16 cellular contexts compared by ENCODE assay signal in the genomic region with DNA sequence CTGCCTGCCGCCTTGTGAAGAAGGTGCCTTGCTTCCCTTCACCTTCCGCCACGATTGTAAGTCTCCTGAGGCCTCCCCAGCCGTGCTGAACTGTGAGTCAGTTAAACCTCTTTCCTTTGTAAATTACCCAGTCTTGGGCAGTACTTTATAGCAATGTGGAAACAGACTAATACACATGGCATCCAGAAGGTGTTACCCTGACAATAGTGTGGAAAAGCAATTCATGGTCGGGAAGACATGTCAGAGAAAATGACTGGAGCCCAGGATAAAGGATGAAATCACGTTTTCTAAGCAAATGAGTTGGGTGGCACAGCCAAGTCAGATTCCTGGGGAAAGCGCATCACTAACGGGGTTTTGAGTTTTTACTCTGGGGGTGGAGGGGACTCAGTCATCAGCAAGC.
"Had no signal": no experiment of that assay in that cellular context is flagged by ENCODE, and none has a peak within 500 bp of the region (broad histone marks: within the 10 kb centered on the region; RNA-seq: fewer than 3 reads in every experiment).

No MANE protein-coding gene starts in this region.

- H3K36me3 ChIP-seq: thoracic aorta had no signal

- H3K4me3 Mint-ChIP-seq: activated CD8-positive, alpha-beta T cell treated with anti-CD3 and anti-CD28 coated beads for 36 hours; activated T-helper 17 cell treated with anti-CD3 and anti-CD28 coated beads, Interleukin-2, amount 50 U/mL, for 72 hours; stimulated activated naive B cell treated with anti-CD40 and anti-IgM and Interleukin-4, amounts not matched to agents 10 μg/mL and 1 μg/mL and 100 μg/mL, for 72 hours; T-helper 2 cell treated with Interferon-gamma antibody and Interleukin-4, amounts not matched to agents 5 μg/mL and 100 μg/mL, for 36 hours had no signal

- H3K4me3 ChIP-seq: thoracic aorta had no signal

- H3K27ac ChIP-seq: thoracic aorta had no signal

- ATAC-seq: activated CD8-positive, alpha-beta T cell treated with anti-CD3 and anti-CD28 coated beads for 36 hours; activated T-helper 17 cell treated with anti-CD3 and anti-CD28 coated beads, Interleukin-2, amount 50 U/mL, for 72 hours; esophagus mucosa; sciatic nerve; stimulated activated naive B cell treated with anti-CD40 and anti-IgM and Interleukin-4, amounts not matched to agents 10 μg/mL and 1 μg/mL and 100 μg/mL, for 72 hours had no signal

- H3K4me1 Mint-ChIP-seq: activated T-helper 17 cell treated with anti-CD3 and anti-CD28 coated beads, Interleukin-2, amount 50 U/mL, for 72 hours; stimulated activated naive B cell treated with anti-CD40 and anti-IgM and Interleukin-4, amounts not matched to agents 10 μg/mL and 1 μg/mL and 100 μg/mL, for 72 hours had no signal

- FAIRE-seq: TTC549 had no signal

- H3K9me3 ChIP-seq: thoracic aorta had no signal

- H3K27ac Mint-ChIP-seq: activated CD8-positive, alpha-beta T cell treated with anti-CD3 and anti-CD28 coated beads for 36 hours; activated T-helper 17 cell treated with anti-CD3 and anti-CD28 coated beads, Interleukin-2, amount 50 U/mL, for 72 hours; stimulated activated naive B cell treated with anti-CD40 and anti-IgM and Interleukin-4, amounts not matched to agents 10 μg/mL and 1 μg/mL and 100 μg/mL, for 72 hours; T-helper 2 cell treated with Interferon-gamma antibody and Interleukin-4, amounts not matched to agents 5 μg/mL and 100 μg/mL, for 36 hours had no signal

- DNase-seq: activated CD4-positive, alpha-beta T cell treated with anti-CD3 and anti-CD28 coated beads for 48 hours; activated CD4-positive, CD25-positive, alpha-beta regulatory T cell; activated CD8-positive, alpha-beta T cell treated with anti-CD3 and anti-CD28 coated beads for 36 hours; activated naive CD4-positive, alpha-beta T cell; activated T-cell treated with anti-CD3 and anti-CD28 coated beads, Interleukin-2, amount 50 U/mL, for 1 hour; cerebellar nuclear complex; cortex of kidney; effector CD4-positive, alpha-beta T cell; occipital lobe; stimulated activated naive B cell treated with anti-CD40 and anti-IgM and Interleukin-4, amounts not matched to agents 10 μg/mL and 1 μg/mL and 100 μg/mL, for 72 hours had no signal

- H3K27me3 Mint-ChIP-seq: activated CD8-positive, alpha-beta T cell treated with anti-CD3 and anti-CD28 coated beads for 36 hours; activated T-helper 17 cell treated with anti-CD3 and anti-CD28 coated beads, Interleukin-2, amount 50 U/mL, for 72 hours; stimulated activated naive B cell treated with anti-CD40 and anti-IgM and Interleukin-4, amounts not matched to agents 10 μg/mL and 1 μg/mL and 100 μg/mL, for 72 hours had no signal

- H3K9me3 Mint-ChIP-seq: activated CD8-positive, alpha-beta T cell treated with anti-CD3 and anti-CD28 coated beads for 36 hours; activated T-helper 17 cell treated with anti-CD3 and anti-CD28 coated beads, Interleukin-2, amount 50 U/mL, for 72 hours; stimulated activated naive B cell treated with anti-CD40 and anti-IgM and Interleukin-4, amounts not matched to agents 10 μg/mL and 1 μg/mL and 100 μg/mL, for 72 hours; T-helper 2 cell treated with Interferon-gamma antibody and Interleukin-4, amounts not matched to agents 5 μg/mL and 100 μg/mL, for 36 hours had no signal
